26 cellular contexts compared by ENCODE assay signal in genomic region chr21:22490044-22490443, GRCh38.
"Had no signal": no experiment of that assay in that cellular context is flagged by ENCODE, and none has a peak within 500 bp of the region (broad histone marks: within the 10 kb centered on the region; RNA-seq: fewer than 3 reads in every experiment).

No MANE protein-coding gene starts in this region.

- H3K4me3 ChIP-seq: adrenal gland, body of pancreas, esophagus squamous epithelium, gastroesophageal sphincter had no signal

- H3K27me3 ChIP-seq: adrenal gland, body of pancreas, esophagus squamous epithelium, gastroesophageal sphincter had no signal

- H3K27ac ChIP-seq: adrenal gland, body of pancreas, epithelial cell of prostate, esophagus squamous epithelium, gastroesophageal sphincter had no signal

- FAIRE-seq: endothelial cell of umbilical vein had no signal

- ATAC-seq: activated CD4-positive, alpha-beta T cell treated with anti-CD3 and anti-CD28 coated beads for 36 hours; activated CD8-positive, alpha-beta memory T cell treated with anti-CD3 and anti-CD28 coated beads, Interleukin-2, amount 10 ng/mL, durations not matched to agents 7 days and 5 days; activated CD8-positive, alpha-beta T cell treated with anti-CD3 and anti-CD28 coated beads, Interleukin-2, amount 10 ng/mL, durations not matched to agents 7 days and 5 days; activated naive CD8-positive, alpha-beta T cell treated with anti-CD3 and anti-CD28 coated beads, Interleukin-2, amount 50 U/mL, for 24 hours; body of pancreas; gastroesophageal sphincter had no signal

- H3K4me1 ChIP-seq: adrenal gland, body of pancreas, esophagus squamous epithelium, gastroesophageal sphincter had no signal

- H3K36me3 ChIP-seq: adrenal gland, esophagus squamous epithelium, gastroesophageal sphincter had no signal

- H3K9me3 ChIP-seq: adrenal gland, body of pancreas, gastroesophageal sphincter had no signal

- DNase-seq: activated CD4-positive, alpha-beta memory T cell treated with anti-CD3 and anti-CD28 coated beads for 36 hours; activated CD4-positive, alpha-beta T cell treated with anti-CD3 and anti-CD28 coated beads for 36 hours; activated CD4-positive, alpha-beta T cell treated with anti-CD3 and anti-CD28 coated beads, Interleukin-2, amount 10 ng/mL, durations not matched to agents 24 days and 14 days; activated CD4-positive, CD25-positive, alpha-beta regulatory T cell; activated CD4-positive, CD25-positive, alpha-beta regulatory T cell treated with anti-CD3 and anti-CD28 coated beads, Interleukin-2, amount 50 U/mL, for 72 hours; activated CD8-positive, alpha-beta memory T cell treated with anti-CD3 and anti-CD28 coated beads, Interleukin-2, amount 10 ng/mL, durations not matched to agents 7 days and 5 days; activated CD8-positive, alpha-beta memory T cell treated with anti-CD3 and anti-CD28 coated beads, Interleukin-2, amount 50 U/mL, for 4 hours; activated CD8-positive, alpha-beta T cell treated with anti-CD3 and anti-CD28 coated beads, Interleukin-2, amount 10 ng/mL, durations not matched to agents 7 days and 5 days; activated effector memory CD4-positive, alpha-beta T cell treated with anti-CD3 and anti-CD28 coated beads, Interleukin-2, amount 50 U/mL, for 16 hours; activated naive CD4-positive, alpha-beta T cell treated with anti-CD3 and anti-CD28 coated beads for 36 hours; activated naive CD8-positive, alpha-beta T cell treated with anti-CD3 and anti-CD28 coated beads for 36 hours; activated naive CD8-positive, alpha-beta T cell treated with anti-CD3 and anti-CD28 coated beads, Interleukin-2, amount 50 U/mL, for 24 hours; activated T-cell treated with anti-CD3 and anti-CD28 coated beads, Interleukin-2, amount 50 U/mL, for 1 hour; activated T-cell treated with anti-CD3 and anti-CD28 coated beads, Interleukin-2, amount 50 U/mL, for 48 hours; adrenal gland; amygdala; aorta; body of pancreas; caudate nucleus; effector CD8-positive, alpha-beta T cell; esophagus squamous epithelium; foreskin melanocyte; T-helper 2 cell had no signal
